In the genomic region with DNA sequence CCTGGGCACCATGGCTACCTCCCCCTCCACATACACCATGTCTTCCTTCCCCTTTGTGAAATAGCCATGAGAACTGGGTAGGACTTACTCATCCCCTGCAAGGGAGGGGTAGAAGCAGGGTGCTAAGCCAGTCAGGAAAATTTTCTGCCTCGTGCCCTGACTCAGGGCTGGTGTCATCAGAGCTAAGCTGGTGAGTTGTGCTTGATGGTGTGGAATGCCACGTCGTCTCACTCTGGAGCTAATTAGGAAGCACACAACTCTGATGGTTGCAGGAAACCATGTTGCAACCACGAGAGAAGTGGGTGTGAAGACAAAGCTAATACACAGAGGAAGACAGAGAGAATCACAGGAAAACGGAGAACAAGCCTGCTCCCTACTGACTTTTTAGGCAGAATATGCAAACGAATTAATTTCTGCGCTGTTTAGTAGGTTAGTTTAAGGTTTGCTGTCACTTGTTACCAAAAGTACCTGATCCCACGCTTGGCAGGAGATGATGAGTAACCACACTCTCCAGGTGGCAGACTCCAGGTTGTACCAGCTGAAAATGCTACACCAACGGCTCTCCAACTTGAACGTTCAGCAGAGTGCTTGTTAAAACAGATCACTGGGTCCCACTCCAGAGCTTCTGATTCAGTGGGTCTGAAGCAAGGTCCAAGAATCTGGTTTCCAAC, we compare ENCODE assay signal across 9 cellular contexts. TPM values are rescaled to one million over a fixed set of nuclear protein-coding genes. Genes with fewer than 3 reads are reported as not detected.
A peak's percentile ranks its signal among the peaks of the same experiment; 100 is the strongest.
DNase-seq lines count a peak whose midpoint lies in the region; ATAC-seq and TF ChIP-seq lines count a peak whose summit lies in the region.
"Had no signal": no experiment of that assay in that cellular context is flagged by ENCODE, and none has a peak within 500 bp of the region (broad histone marks: within the 10 kb centered on the region; RNA-seq: fewer than 3 reads in every experiment).

No MANE protein-coding gene starts in this region.

- H3K4me3 ChIP-seq in CD8-positive, alpha-beta memory T cell (ENCODE audit: low read length), result no peak overlapping the region
- H3K4me3 ChIP-seq in brain microvascular endothelial cell (ENCODE audit: low read depth, low read length), result no peak overlapping the region
- no peak overlapping the region for H3K4me3 ChIP-seq in naive thymus-derived CD4-positive, alpha-beta T cell (ENCODE audit: low read length)
- H3K4me3 ChIP-seq: cardiac muscle cell had no signal

- POLR2A ChIA-PET in CD8-positive, alpha-beta memory T cell (lab: Charles Lee), result interaction anchor here (0.9 to 1.2 kb wide), 3 partner anchors 14 to 18 kb away, joined by 3 to 6 read pairs (median 3); no protein-coding TSS in a partner anchor
- POLR2A ChIA-PET in naive thymus-derived CD4-positive, alpha-beta T cell (lab: Charles Lee), result interaction anchor here (1.1 to 2.4 kb wide), 4 partner anchors 10 to 42 kb away, joined by 3 to 9 read pairs (median 5); no protein-coding TSS in a partner anchor

- no peaks in the 10 kb centered on the region for H3K27me3 ChIP-seq in CD8-positive, alpha-beta memory T cell (ENCODE audit: insufficient read depth, low read length, poor library complexity, severe bottlenecking)
- no peaks in the 10 kb centered on the region for H3K27me3 ChIP-seq in brain microvascular endothelial cell (replicated peaks)
- no peaks in the 10 kb centered on the region for H3K27me3 ChIP-seq in naive thymus-derived CD4-positive, alpha-beta T cell (ENCODE audit: control insufficient read depth in 2 of 2, insufficient read depth in 2 of 2, low read length in 2 of 2)
- H3K27me3 ChIP-seq: cardiac muscle cell had no signal

- CTCF ChIA-PET in CD8-positive, alpha-beta memory T cell (lab: Charles Lee), result interaction anchor here (0.8 to 3.7 kb wide), 10 partner anchors 9 to 54 kb away, joined by 3 to 34 read pairs (median 6); a partner anchor contains a TSS
- CTCF ChIA-PET in naive thymus-derived CD4-positive, alpha-beta T cell (lab: Charles Lee), result interaction anchor here (0.5 to 2.4 kb wide), 8 partner anchors 18 to 59 kb away, joined by 3 to 8 read pairs (median 4); a partner anchor contains a TSS

- H3K36me3 ChIP-seq in CD8-positive, alpha-beta memory T cell (ENCODE audit: insufficient read depth, low read length), result peaks cover 8% of the 10 kb centered on the region
- peaks cover 10% of the 10 kb centered on the region for H3K36me3 ChIP-seq in brain microvascular endothelial cell (replicated peaks)
- H3K36me3 ChIP-seq in naive thymus-derived CD4-positive, alpha-beta T cell (ENCODE audit: control insufficient read depth in 2 of 3, insufficient read depth in 3 of 3, low read length in 3 of 3), result peaks cover 7 to 25% (median 10%) of the 10 kb centered on the region in 3 experiments
- H3K36me3 ChIP-seq: cardiac muscle cell had no signal

- H3K27ac ChIP-seq in CD8-positive, alpha-beta memory T cell (ENCODE audit: low read depth, low read length), result no peak overlapping the region
- H3K27ac ChIP-seq in brain microvascular endothelial cell, result peak overlapping the region; percentile 54
- peak overlapping the region; percentile 56 for H3K27ac ChIP-seq in naive thymus-derived CD4-positive, alpha-beta T cell (ENCODE audit: low read depth, low read length)
- H3K27ac ChIP-seq: cardiac muscle cell had no signal

- H3K4me3 Mint-ChIP-seq in CD8-positive, alpha-beta memory T cell, result peak overlapping the region in 6 of 7 donors; percentile 58 to 77 (median 70)
- peak overlapping the region; percentile 20 to 78 (median 65) for H3K4me3 Mint-ChIP-seq in naive thymus-derived CD4-positive, alpha-beta T cell

- intact Hi-C loops in naive thymus-derived CD4-positive, alpha-beta T cell (cut with micrococcal nuclease), result loop anchor here (1.0 to 2.0 kb wide), 3 partner anchors 19 to 55 kb away; a partner anchor contains a TSS

- ATAC-seq in naive thymus-derived CD4-positive, alpha-beta T cell, result peak; percentile 87
- no peak for ATAC-seq in GM18873 (IDR thresholded peaks at IDR 0.05; ENCODE audit: low FRiP score, unreplicated experiment)

- peak overlapping the region; percentile 70 to 97 (median 85) for H3K27ac Mint-ChIP-seq in CD8-positive, alpha-beta memory T cell
- H3K27ac Mint-ChIP-seq in naive thymus-derived CD4-positive, alpha-beta T cell, result peak overlapping the region; percentile 67 to 94 (median 85)

- no peak for TF ChIP-seq CTCF in brain microvascular endothelial cell (IDR thresholded peaks at IDR 0.05; ENCODE audit: low read depth, low read length, missing control alignments)
- no peak for TF ChIP-seq CTCF in GM13976 (IDR thresholded peaks at IDR 0.05; ENCODE audit: borderline replicate concordance, control extremely low read depth, extremely low read depth, insufficient read depth, missing control alignments)

- peaks cover 66 to 86% (median 79%) of the 10 kb centered on the region in 3 donors for H3K4me1 Mint-ChIP-seq in CD8-positive, alpha-beta memory T cell
- peaks cover 49 to 81% (median 77%) of the 10 kb centered on the region in 7 donors for H3K4me1 Mint-ChIP-seq in naive thymus-derived CD4-positive, alpha-beta T cell

- H3K27me3 Mint-ChIP-seq in CD8-positive, alpha-beta memory T cell, result peaks cover 0 to 2% of the 10 kb centered on the region in 2 donors
- H3K27me3 Mint-ChIP-seq in naive thymus-derived CD4-positive, alpha-beta T cell, result no peaks in the 10 kb centered on the region

- H3K4me1 ChIP-seq in CD8-positive, alpha-beta memory T cell (ENCODE audit: insufficient read depth, low read length), result peaks cover 37% of the 10 kb centered on the region
- H3K4me1 ChIP-seq in naive thymus-derived CD4-positive, alpha-beta T cell (ENCODE audit: control insufficient read depth in 2 of 2, insufficient read depth in 2 of 2, low read length in 2 of 2), result peaks cover 17 to 53% of the 10 kb centered on the region in 2 donors

- H3K36me3 Mint-ChIP-seq in CD8-positive, alpha-beta memory T cell, result peaks cover 0 to 61% (median 17%) of the 10 kb centered on the region in 3 donors
- H3K36me3 Mint-ChIP-seq in naive thymus-derived CD4-positive, alpha-beta T cell, result peaks cover 0 to 38% (median 13%) of the 10 kb centered on the region in 5 donors

- H3K9me3 ChIP-seq in CD8-positive, alpha-beta memory T cell (ENCODE audit: low read length), result no peaks in the 10 kb centered on the region
- H3K9me3 ChIP-seq in naive thymus-derived CD4-positive, alpha-beta T cell (ENCODE audit: control insufficient read depth in 2 of 3, low read length in 3 of 3), result no peaks in the 10 kb centered on the region

- in situ Hi-C loops in brain microvascular endothelial cell (cut with HindIII; ENCODE audit: low pct_ligation_motif_present, low sequenced_read_pairs) (no loop called here), GM13976 (cut with MboI; ENCODE audit: low sequenced_read_pairs, unreplicated experiment) (no loop called here)

- peak in 1 of 5 donors; percentile 63 for DNase-seq in CD8-positive, alpha-beta memory T cell
- peak; percentile 93 for DNase-seq in SIG-M5 treated with dmso at 0.1 percent for 504 hours (lab: John Stamatoyannopoulos, UW; ENCODE audit: unreplicated experiment)
- DNase-seq in brain microvascular endothelial cell, result peak; percentile 77
- DNase-seq in naive thymus-derived CD4-positive, alpha-beta T cell, result peak in 3 of 9 donors; percentile 11 to 32 (median 15)
- DNase-seq in NCI-H748 treated with DMSO at 0.1 percent for 48 hours (lab: John Stamatoyannopoulos, UW), result no peak
- no peak for DNase-seq in HT-29 (ENCODE audit: low spot score)
- no peak for DNase-seq in GM13976 (ENCODE audit: low spot score)

- H3K9me3 Mint-ChIP-seq in CD8-positive, alpha-beta memory T cell, result no peaks in the 10 kb centered on the region
- H3K9me3 Mint-ChIP-seq in naive thymus-derived CD4-positive, alpha-beta T cell, result peaks cover 0 to 1% (median 0%) of the 10 kb centered on the region in 11 donors

RNA-seq across cellular contexts. Expression of a gene that starts 54.5 kb away (rescaled TPM):
- total RNA-seq in CD8-positive, alpha-beta memory T cell, result 100 to 1,000 TPM; 113 to 118 TPM
- 170 TPM for polyA plus RNA-seq in CD8-positive, alpha-beta memory T cell
- 100 to 1,000 TPM; 244 to 474 (median 311) TPM for total RNA-seq in naive thymus-derived CD4-positive, alpha-beta T cell
- 100 to 1,000 TPM in 1 of 2 donors, 10 to 100 TPM in 1; 55.7 to 141 TPM for polyA plus RNA-seq in naive thymus-derived CD4-positive, alpha-beta T cell
- 19.0 and 19.9 TPM in 2 replicates for total RNA-seq in HT-29 (2014; rRNA removed; shearing (Covaris generic))

Comparison
In these comparisons a context has a peak if more than half of its experiments do, and no peak if none do; other contexts are left out.
1. DNase-seq: peak in SIG-M5 treated with dmso at 0.1 percent for 504 hours (single experiment) and brain microvascular endothelial cell (single experiment); none in NCI-H748 treated with DMSO at 0.1 percent for 48 hours (single experiment), HT-29 (single experiment) and GM13976 (single experiment).